In the genomic region with DNA sequence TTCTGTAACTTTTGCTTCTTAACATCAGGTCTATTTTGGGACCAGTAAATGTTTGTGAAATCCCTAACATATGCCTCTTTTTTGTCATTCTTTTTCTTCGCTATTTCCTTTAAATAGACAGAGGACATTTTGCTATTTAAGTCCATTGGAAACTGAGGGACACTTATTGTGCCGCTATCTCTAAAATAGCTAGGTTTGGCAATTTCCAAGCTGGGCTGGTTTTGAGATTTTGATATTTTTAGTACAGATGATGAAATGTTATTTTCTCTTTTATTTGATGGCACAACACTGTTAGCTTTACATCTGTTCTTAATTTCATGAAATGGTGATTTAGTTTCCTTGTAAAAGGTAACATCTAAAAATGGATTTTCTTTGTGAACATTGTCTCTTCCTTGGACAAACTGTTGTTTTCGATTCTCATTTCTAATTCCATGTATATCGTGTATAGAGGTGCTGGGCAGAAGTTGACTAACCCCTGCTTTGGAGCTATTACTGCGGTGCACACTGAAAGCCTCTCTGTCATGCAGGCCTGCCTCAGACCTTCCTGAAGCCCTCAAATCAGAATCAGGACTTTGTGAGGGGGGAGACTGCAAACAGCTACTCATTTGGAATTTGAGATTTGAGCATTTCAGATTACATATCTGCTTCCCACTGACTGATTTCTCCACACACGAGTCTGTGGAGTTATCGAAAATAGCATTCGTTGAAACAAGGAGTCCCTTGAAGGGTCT, we compare ENCODE assay signal across 9 cellular contexts. TPM values are rescaled to one million over a fixed set of nuclear protein-coding genes. Genes with fewer than 3 reads are reported as not detected.
A peak's percentile ranks its signal among the peaks of the same experiment; 100 is the strongest.
DNase-seq lines count a peak whose midpoint lies in the region; ATAC-seq, FAIRE-seq and TF ChIP-seq lines count a peak whose summit lies in the region.
"Had no signal": no experiment of that assay in that cellular context is flagged by ENCODE, and none has a peak within 500 bp of the region (broad histone marks: within the 10 kb centered on the region; RNA-seq: fewer than 3 reads in every experiment).

No MANE protein-coding gene starts in this region.

- ATAC-seq in stimulated activated naive CD8-positive, alpha-beta T cell treated with anti-CD3 and anti-CD28 coated beads, Interleukin-15, Interleukin-2, amounts not matched to agents 100 U/mL and 50 U/mL, for 24 hours, result no peak

- H3K9me2 ChIP-seq in OCI-LY7 (ENCODE audit: insufficient read depth, low read length), result no peaks in the 10 kb centered on the region
- no peaks in the 10 kb centered on the region for H3K9me2 ChIP-seq in hepatocyte (replicated peaks; ENCODE audit: insufficient read depth)

- H2AFZ ChIP-seq in H9 (ENCODE audit: low read length), result peak overlapping the region; percentile 49
- peak overlapping the region; percentile 92 for H2AFZ ChIP-seq in OCI-LY7 (ENCODE audit: low read length)
- peak overlapping the region; percentile 93 for H2AFZ ChIP-seq in hepatocyte

- H4K20me1 ChIP-seq in H9 (ENCODE audit: control insufficient read depth, insufficient read depth, insufficient read length) (no peaks in the 10 kb centered on the region), OCI-LY7 (ENCODE audit: insufficient read depth, low read length) (no peaks in the 10 kb centered on the region), hepatocyte (ENCODE audit: insufficient read depth, poor library complexity, severe bottlenecking) (no peaks in the 10 kb centered on the region)

- H3K4me1 Mint-ChIP-seq in Calu3 (ENCODE audit: low read depth, unreplicated experiment) (no peaks in the 10 kb centered on the region), H9 (peaks cover 30 to 31% of the 10 kb centered on the region in 2 experiments)

- TF ChIP-seq CTCF in Calu3 (IDR thresholded peaks at IDR 0.05; ENCODE audit: unreplicated experiment), result no peak
- no peak for TF ChIP-seq CTCF in H9 (conservative IDR thresholded peaks at IDR 0.05)
- TF ChIP-seq CTCF in OCI-LY7 (conservative IDR thresholded peaks at IDR 0.05; ENCODE audit: low read length), result no peak
- TF ChIP-seq CTCF in hepatocyte (IDR thresholded peaks at IDR 0.05; ENCODE audit: poor library complexity), result no peak

- CTCF ChIA-PET in Calu3 (lab: Charles Lee) (no interaction called here), OCI-LY7 (lab: Charles Lee; ENCODE audit: unreplicated experiment) (no interaction called here)

- peaks cover 6% of the 10 kb centered on the region for H3K23me2 ChIP-seq in H9 (ENCODE audit: insufficient read length, low read depth, low read length, poor library complexity, severe bottlenecking)

- intact Hi-C loops in Calu3 (cut with micrococcal nuclease; ENCODE audit: unreplicated experiment), result no loop called here
- intact Hi-C loops in OCI-LY7 (cut with micrococcal nuclease; ENCODE audit: unreplicated experiment), result loop anchor here (5.0 to 10.0 kb wide), 3 partner anchors 235 to 890 kb away; a partner anchor contains a TSS

- no peak overlapping the region for H2BK20ac ChIP-seq in H9 (ENCODE audit: low read depth, low read length, poor library complexity, severe bottlenecking)

- peak overlapping the region; percentile 66 for H3K4me3 Mint-ChIP-seq in Calu3 (ENCODE audit: low read depth, unreplicated experiment)
- H3K4me3 Mint-ChIP-seq in H9, result peak overlapping the region; percentile 71 to 83

- H2BK120ac ChIP-seq in H9 (ENCODE audit: low read depth, low read length, poor library complexity, severe bottlenecking), result no peak overlapping the region

- H3K18ac ChIP-seq in H9 (ENCODE audit: insufficient read length, low read depth, low read length), result no peak overlapping the region

- H3K27ac ChIP-seq in H9 (ENCODE audit: insufficient read length, low read depth, low read length) (no peak overlapping the region), OCI-LY7 (ENCODE audit: low read depth, low read length, poor library complexity, severe bottlenecking) (no peak overlapping the region), hepatocyte (peak overlapping the region; percentile 59), temporal lobe (ENCODE audit: low read depth, low read length) (peak overlapping the region; percentile 69)

- H3K9me3 ChIP-seq in H9 (ENCODE audit: control insufficient read depth, low read depth, low read length), result no peaks in the 10 kb centered on the region
- no peaks in the 10 kb centered on the region for H3K9me3 ChIP-seq in OCI-LY7 (ENCODE audit: low read length)
- H3K9me3 ChIP-seq in hepatocyte (ENCODE audit: low read depth), result no peaks in the 10 kb centered on the region

- no peak overlapping the region for H3T11ph ChIP-seq in H9 (ENCODE audit: low read length)

- peak overlapping the region; percentile 66 for H3K4me3 ChIP-seq in OCI-LY7 (ENCODE audit: low read depth, low read length, poor library complexity, severe bottlenecking)
- peak overlapping the region; percentile 50 for H3K4me3 ChIP-seq in hepatocyte

- H3K9me3 Mint-ChIP-seq in Calu3 (ENCODE audit: low read depth, unreplicated experiment), result no peaks in the 10 kb centered on the region
- H3K9me3 Mint-ChIP-seq in H9, result no peaks in the 10 kb centered on the region

- no peak overlapping the region for H2BK5ac ChIP-seq in H9 (ENCODE audit: insufficient read length, low read length)

- H3K27ac Mint-ChIP-seq in Calu3 (ENCODE audit: unreplicated experiment) (peak overlapping the region; percentile 83), H9 (peak overlapping the region; percentile 30 to 85 (median 83); a peak in 5 of 7 replicates)

- no peaks in the 10 kb centered on the region for H3K36me3 ChIP-seq in OCI-LY7 (ENCODE audit: insufficient read depth, low read length)
- no peaks in the 10 kb centered on the region for H3K36me3 ChIP-seq in hepatocyte (replicated peaks; ENCODE audit: insufficient read depth, low read depth)

- H3K23ac ChIP-seq in H9 (ENCODE audit: insufficient read length, low read depth, low read length), result no peak overlapping the region

- H4K91ac ChIP-seq in H9 (ENCODE audit: insufficient read length, low read depth, low read length), result no peak overlapping the region

- H3K36me3 Mint-ChIP-seq in Calu3 (ENCODE audit: insufficient read depth, unreplicated experiment), result peaks cover 12% of the 10 kb centered on the region
- H3K36me3 Mint-ChIP-seq in H9 (ENCODE audit: insufficient read depth in 1 of 3, low read depth in 3 of 3), result no peaks in the 10 kb centered on the region

- no peaks in the 10 kb centered on the region; the same call in 1 of the 2 replicates for H3K4me1 ChIP-seq in H9 (ENCODE audit: insufficient read depth, low read length)
- peaks cover 33% of the 10 kb centered on the region for H3K4me1 ChIP-seq in OCI-LY7 (ENCODE audit: insufficient read depth, low read length, poor library complexity, severe bottlenecking)
- peaks cover 4% of the 10 kb centered on the region for H3K4me1 ChIP-seq in hepatocyte (ENCODE audit: insufficient read depth)

- H3K4me2 ChIP-seq in H9 (ENCODE audit: insufficient read depth, insufficient read length, low read length) (peak overlapping the region; percentile 78), OCI-LY7 (ENCODE audit: low read length) (peak overlapping the region; percentile 77), hepatocyte (peak overlapping the region; percentile 92)

- no peaks in the 10 kb centered on the region for H3K79me1 ChIP-seq in H9 (ENCODE audit: insufficient read depth, low read depth, low read length, poor library complexity, severe bottlenecking)

- no peak overlapping the region for H2BK12ac ChIP-seq in H9 (ENCODE audit: insufficient read length, low read depth, low read length)

- no peak for FAIRE-seq in RCC 7860 (lab: Jason Lieb, UNC)

- H3K79me2 ChIP-seq in H9 (ENCODE audit: insufficient read depth, low read length) (no peaks in the 10 kb centered on the region), OCI-LY7 (ENCODE audit: insufficient read depth, low read depth, low read length) (no peaks in the 10 kb centered on the region), hepatocyte (no peaks in the 10 kb centered on the region)

- H3K9ac ChIP-seq in H9 (ENCODE audit: extremely low read depth, insufficient read length, low read length), result peak overlapping the region; percentile 34

- H3K4ac ChIP-seq in H9 (ENCODE audit: low read depth, low read length), result no peak overlapping the region

- no peak overlapping the region for H4K8ac ChIP-seq in H9 (replicated peaks; ENCODE audit: insufficient read length, low read depth, low read length)

- H3K27me3 ChIP-seq in H9 (ENCODE audit: insufficient read depth, low read length) (no peaks in the 10 kb centered on the region), hepatocyte (no peaks in the 10 kb centered on the region)

- H3K14ac ChIP-seq in H9 (ENCODE audit: insufficient read depth, low read length), result no peak overlapping the region

- BruUV-seq in Calu3 (replicated peaks; lab: Mats Ljungman, UMichigan), result no TSS peak
- no TSS peak for BruUV-seq in OCI-LY7 (replicated peaks; lab: Mats Ljungman, UMichigan)

- H4K5ac ChIP-seq in H9 (ENCODE audit: insufficient read length, low read depth, low read length), result no peak overlapping the region

- no peak overlapping the region for H3K56ac ChIP-seq in H9 (ENCODE audit: insufficient read length, low read depth, low read length)

- H3K27me3 Mint-ChIP-seq in Calu3 (ENCODE audit: unreplicated experiment) (no peaks in the 10 kb centered on the region), H9 (ENCODE audit: low read depth) (no peaks in the 10 kb centered on the region)

- H2AK5ac ChIP-seq in H9 (ENCODE audit: insufficient read length, low read length), result no peak overlapping the region

- no CpG with 5 or more reads among the region's 8 CpGs for WGBS in H9 (ENCODE audit: extremely low coverage, insufficient read length, low lambda C conversion rate)
- 41% methylated on average over 8 of the region's 8 CpGs for WGBS in hepatocyte (ENCODE audit: low lambda C conversion rate, missing lambda C conversion rate)

- POLR2A ChIA-PET in OCI-LY7 (lab: Charles Lee), result interaction anchor here (0.7 to 1.6 kb wide), 9 partner anchors 12 to 234 kb away, joined by 3 to 6 read pairs (median 4); no protein-coding TSS in a partner anchor

- no peak overlapping the region for H2BK15ac ChIP-seq in H9 (ENCODE audit: low read depth, low read length)

- no peak for DNase-seq in Calu3
- no peak for DNase-seq in H9
- DNase-seq in OCI-LY7 (ENCODE audit: low spot score), result peak; percentile 36
- DNase-seq in hepatocyte (ENCODE audit: low spot score), result no peak
- DNase-seq in glomerular visceral epithelial cell (ENCODE audit: extremely low spot score), result no peak
- DNase-seq in stimulated activated naive CD8-positive, alpha-beta T cell treated with anti-CD3 and anti-CD28 coated beads, Interleukin-15, Interleukin-2, amounts not matched to agents 100 U/mL and 50 U/mL, for 24 hours, result no peak
- DNase-seq in RCC 7860 (ENCODE audit: low spot score), result no peak

RNA-seq across cellular contexts. Expression of a gene that starts 0.6 kb away (rescaled TPM):
- not detected in 2 replicates for total RNA-seq in Calu3 (2022)
- total RNA-seq in H9 (2021), result 0.07 TPM in 1 of 2 replicates, not detected in the other
- total RNA-seq in OCI-LY7 (2014; rRNA removed; shearing (Covaris generic)), result 0.05 and 0.35 TPM in 2 replicates
- 0.09 TPM in 1 of 2 replicates, not detected in the other for total RNA-seq in OCI-LY7 (2022)
- total RNA-seq in hepatocyte, result 0.24 and 0.40 TPM in 2 replicates
- polyA plus RNA-seq in hepatocyte, result 0.21 and 0.35 TPM in 2 replicates
- 0.25 TPM for total RNA-seq in temporal lobe
- total RNA-seq: glomerular endothelial cell had no signal

RNA-seq across cellular contexts. Expression of a gene that starts 22.9 kb away (rescaled TPM):
- total RNA-seq in Calu3 (2022) (not detected in 2 replicates), H9 (2021) (9.2 and 9.9 TPM in 2 replicates), OCI-LY7 (2022) (not detected in 2 replicates), hepatocyte (9.4 and 12.1 TPM in 2 replicates), temporal lobe (17.5 TPM)
- not detected in 2 replicates for total RNA-seq in OCI-LY7 (2014; rRNA removed; shearing (Covaris generic))
- polyA plus RNA-seq in hepatocyte, result 9.4 and 16.0 TPM in 2 replicates
- total RNA-seq: glomerular endothelial cell had no signal

Comparison
In these comparisons a context has a peak if more than half of its experiments do, and no peak if none do; other contexts are left out.
1. H3K27ac ChIP-seq: peak in hepatocyte (single experiment) and temporal lobe (single experiment); none in H9 (single experiment) and OCI-LY7 (single experiment).
2. RNA of a gene that starts 22.9 kb away (total RNA-seq): 17.5 TPM in temporal lobe (single experiment), 9.2 to 9.9 TPM in H9 and 9.4 to 12.1 TPM in hepatocyte; not detected in Calu3 and not detected in OCI-LY7; every median in the first group is over 10 times any median in the second.
3. Peak in every context shown above with its lines, with median percentiles within 50 percentile points of each other: H2AFZ ChIP-seq and H3K4me2 ChIP-seq.